ENCODE assay signal across 19 cellular contexts in the genomic region with DNA sequence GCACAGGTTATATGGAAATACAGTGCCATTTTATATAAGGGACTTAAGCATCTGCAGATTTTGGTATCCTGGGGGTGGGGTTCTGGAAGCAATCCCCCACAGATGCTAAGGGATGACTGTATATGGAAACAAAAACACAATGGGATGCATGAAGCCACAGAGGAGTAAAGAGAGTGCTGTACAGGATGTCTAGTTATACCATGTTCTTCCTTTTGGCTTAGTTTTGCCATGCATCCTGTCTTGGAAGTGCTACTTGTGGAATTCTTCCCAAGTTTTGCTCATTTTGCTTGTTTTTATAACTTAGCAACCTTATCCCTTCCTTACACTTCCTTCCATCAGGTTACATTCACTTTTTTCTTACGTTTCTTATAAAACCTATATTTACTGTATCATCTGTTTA. TPM values are rescaled to one million over a fixed set of nuclear protein-coding genes. Genes with fewer than 3 reads are reported as not detected.
DNase-seq lines count a peak whose midpoint lies in the region; ATAC-seq, FAIRE-seq and TF ChIP-seq lines count a peak whose summit lies in the region.
"Had no signal": no experiment of that assay in that cellular context is flagged by ENCODE, and none has a peak within 500 bp of the region (broad histone marks: within the 10 kb centered on the region; RNA-seq: fewer than 3 reads in every experiment).

No MANE protein-coding gene starts in this region.

- no peak overlapping the region for H3K4me3 Mint-ChIP-seq in activated CD8-positive, alpha-beta memory T cell treated with anti-CD3 and anti-CD28 coated beads, Interleukin-2, amount 10 ng/mL, durations not matched to agents 7 days and 5 days
- H3K4me3 Mint-ChIP-seq: CD14-positive monocyte; CD4-positive, alpha-beta memory T cell; GM23338 had no signal

- no peak for TF ChIP-seq CTCF in cardiac fibroblast (IDR thresholded peaks at IDR 0.05; ENCODE audit: low read depth, low read length)
- no peak for TF ChIP-seq CTCF in fibroblast of the aortic adventitia (IDR thresholded peaks at IDR 0.05; ENCODE audit: insufficient read depth, low read length)

- H3K4me3 ChIP-seq in cardiac fibroblast (replicated peaks in 1 of 2; ENCODE audit: low read depth in 2 of 2, low read length in 2 of 2) (no peak overlapping the region), fibroblast of the aortic adventitia (ENCODE audit: low read depth, low read length) (no peak overlapping the region), small intestine (ENCODE audit: low read depth in 1 of 2, low read length in 2 of 2) (no peak overlapping the region)
- H3K4me3 ChIP-seq: A549, BLaER1, GM23338 had no signal

- H3K4me1 ChIP-seq in small intestine (ENCODE audit: control insufficient read depth in 2 of 2, insufficient read depth in 1 of 2, low read depth in 1 of 2, low read length in 1 of 2): no peaks in the 10 kb centered on the region
- H3K4me1 ChIP-seq: A549, BLaER1 had no signal

- H3K9me3 Mint-ChIP-seq in activated CD8-positive, alpha-beta memory T cell treated with anti-CD3 and anti-CD28 coated beads, Interleukin-2, amount 10 ng/mL, durations not matched to agents 7 days and 5 days (ENCODE audit: low read depth): no peaks in the 10 kb centered on the region
- H3K9me3 Mint-ChIP-seq: CD14-positive monocyte; CD4-positive, alpha-beta memory T cell; GM23338 had no signal

- H3K27me3 Mint-ChIP-seq in activated CD8-positive, alpha-beta memory T cell treated with anti-CD3 and anti-CD28 coated beads, Interleukin-2, amount 10 ng/mL, durations not matched to agents 7 days and 5 days: no peaks in the 10 kb centered on the region
- H3K27me3 Mint-ChIP-seq: CD4-positive, alpha-beta memory T cell had no signal

- no peaks in the 10 kb centered on the region for H3K9me3 ChIP-seq in small intestine (ENCODE audit: control insufficient read depth, low read depth)
- H3K9me3 ChIP-seq: A549, BLaER1 had no signal

- WGBS in small intestine, 3 donors: 78 to 100% (median 94%) methylated on average over 1 of the region's 1 CpG

- peak; percentile 5 for FAIRE-seq in small intestine (lab: Jason Lieb, UNC)
- FAIRE-seq: A549, H54 had no signal

- no peaks in the 10 kb centered on the region for H3K36me3 ChIP-seq in small intestine (ENCODE audit: control insufficient read depth in 2 of 2, insufficient read depth in 2 of 2, low read length in 2 of 2)
- H3K36me3 ChIP-seq: BLaER1 had no signal

- ATAC-seq in activated CD8-positive, alpha-beta memory T cell treated with anti-CD3 and anti-CD28 coated beads, Interleukin-2, amount 10 ng/mL, durations not matched to agents 7 days and 5 days: no peak
- ATAC-seq in HG02981 (IDR thresholded peaks at IDR 0.05; ENCODE audit: unreplicated experiment): no peak
- ATAC-seq: A549, GM23338 had no signal

- no peak overlapping the region for H3K27ac Mint-ChIP-seq in activated CD8-positive, alpha-beta memory T cell treated with anti-CD3 and anti-CD28 coated beads, Interleukin-2, amount 10 ng/mL, durations not matched to agents 7 days and 5 days
- H3K27ac Mint-ChIP-seq: CD14-positive monocyte; CD4-positive, alpha-beta memory T cell; GM23338 had no signal

- no peaks in the 10 kb centered on the region for H3K27me3 ChIP-seq in small intestine (ENCODE audit: control insufficient read depth in 2 of 2, insufficient read depth in 2 of 2, low read length in 2 of 2)
- H3K27me3 ChIP-seq: BLaER1 had no signal

- peaks cover 3% of the 10 kb centered on the region for H3K36me3 Mint-ChIP-seq in activated CD8-positive, alpha-beta memory T cell treated with anti-CD3 and anti-CD28 coated beads, Interleukin-2, amount 10 ng/mL, durations not matched to agents 7 days and 5 days

- H3K4me1 Mint-ChIP-seq in activated CD8-positive, alpha-beta memory T cell treated with anti-CD3 and anti-CD28 coated beads, Interleukin-2, amount 10 ng/mL, durations not matched to agents 7 days and 5 days: peaks cover 6% of the 10 kb centered on the region
- H3K4me1 Mint-ChIP-seq: CD14-positive monocyte; CD4-positive, alpha-beta memory T cell; GM23338 had no signal

- no peak overlapping the region for H3K27ac ChIP-seq in small intestine (ENCODE audit: low read depth in 1 of 2, low read length in 1 of 2)
- H3K27ac ChIP-seq: 22Rv1, A549, BLaER1 had no signal

- peak; percentile 2 for DNase-seq in HT1080 (ENCODE audit: low read depth)
- DNase-seq in cardiac fibroblast (ENCODE audit: low read depth in 2 of 2): peak; percentile 26 to 33
- DNase-seq in fibroblast of the aortic adventitia (ENCODE audit: low read depth): peak; percentile 9
- DNase-seq in small intestine: no peak
- no peak for DNase-seq in activated CD8-positive, alpha-beta memory T cell treated with anti-CD3 and anti-CD28 coated beads, Interleukin-2, amount 10 ng/mL, durations not matched to agents 7 days and 5 days
- DNase-seq in hepatic stellate cell (ENCODE audit: low spot score): no peak
- no peak for DNase-seq in activated CD8-positive, alpha-beta memory T cell treated with anti-CD3 and anti-CD28 coated beads, Interleukin-2, amount 50 U/mL, for 48 hours
- DNase-seq: CD4-positive, alpha-beta memory T cell; DMS153; DMS79; GDM1; HCEC 1CT had no signal

- CTCF ChIA-PET in activated CD8-positive, alpha-beta memory T cell treated with anti-CD3 and anti-CD28 coated beads, Interleukin-2, amount 10 ng/mL, durations not matched to agents 7 days and 5 days (lab: Charles Lee): no interaction called here

RNA-seq across cellular contexts. Expression of a gene that starts 55.6 kb away (rescaled TPM):
- total RNA-seq in HT1080 (2014; rRNA removed; shearing (Covaris generic)): 16.2 and 17.5 TPM in 2 replicates
- 15.8 and 18.2 TPM in 2 replicates for polyA plus RNA-seq in HT1080 (2015; cell fraction: cytosol; rRNA removed)
- polyA plus RNA-seq in HT1080 (2015; cell fraction: nucleus; rRNA removed): 36.6 and 44.0 TPM in 2 replicates
- 18.6 and 23.9 TPM in 2 replicates for total RNA-seq in fibroblast of the aortic adventitia (ENCODE audit: low replicate concordance)
- polyA plus RNA-seq in small intestine: 1 to 10 TPM; 2.4 to 4.9 (median 2.9) TPM
- 10 to 100 TPM in 1 of 2 experiments, 1 to 10 TPM in 1; 9.2 to 11.8 TPM for total RNA-seq in activated CD8-positive, alpha-beta memory T cell treated with anti-CD3 and anti-CD28 coated beads, Interleukin-2, amount 10 ng/mL, durations not matched to agents 7 days and 5 days

RNA-seq across cellular contexts. Expression of a gene that starts 55.8 kb away (rescaled TPM):
- total RNA-seq in HT1080 (2014; rRNA removed; shearing (Covaris generic)): 13.5 and 14.2 TPM in 2 replicates
- 16.0 and 21.0 TPM in 2 replicates for polyA plus RNA-seq in HT1080 (2015; cell fraction: cytosol; rRNA removed)
- 40.2 and 44.1 TPM in 2 replicates for polyA plus RNA-seq in HT1080 (2015; cell fraction: nucleus; rRNA removed)
- 74.9 and 225 TPM in 2 replicates for total RNA-seq in fibroblast of the aortic adventitia (ENCODE audit: low replicate concordance)
- polyA plus RNA-seq in small intestine: 1 to 10 TPM; 2.2 to 5.6 (median 4.5) TPM
- 1 to 10 TPM; 4.9 to 8.1 TPM for total RNA-seq in activated CD8-positive, alpha-beta memory T cell treated with anti-CD3 and anti-CD28 coated beads, Interleukin-2, amount 10 ng/mL, durations not matched to agents 7 days and 5 days

Comparison
In these comparisons a context has a peak if more than half of its experiments do, and no peak if none do; other contexts are left out.
1. DNase-seq: peak in HT1080 (single experiment), cardiac fibroblast (2 of 2) and fibroblast of the aortic adventitia (single experiment); none in small intestine (single experiment), activated CD8-positive, alpha-beta memory T cell treated with anti-CD3 and anti-CD28 coated beads, Interleukin-2, amount 10 ng/mL, durations not matched to agents 7 days and 5 days (single experiment), hepatic stellate cell (single experiment) and activated CD8-positive, alpha-beta memory T cell treated with anti-CD3 and anti-CD28 coated beads, Interleukin-2, amount 50 U/mL, for 48 hours (single experiment).